In genomic region chr2:133139847-133140533, GRCh38 we compare ENCODE assay signal across 13 cellular contexts.
A peak's percentile ranks its signal among the peaks of the same experiment; 100 is the strongest.
DNase-seq lines count a peak whose midpoint lies in the region; ATAC-seq and TF ChIP-seq lines count a peak whose summit lies in the region.
"Had no signal": no experiment of that assay in that cellular context is flagged by ENCODE, and none has a peak within 500 bp of the region (broad histone marks: within the 10 kb centered on the region; RNA-seq: fewer than 3 reads in every experiment).

No MANE protein-coding gene starts in this region.

- no peaks in the 10 kb centered on the region for H3K36me3 ChIP-seq in mesendoderm (ENCODE audit: control insufficient read depth, insufficient read depth, low read length)
- H3K36me3 ChIP-seq: upper lobe of left lung had no signal

- no peaks in the 10 kb centered on the region for H3K36me3 Mint-ChIP-seq in brain

- ATAC-seq in HG02798 (IDR thresholded peaks at IDR 0.05; ENCODE audit: poor library complexity, unreplicated experiment) = peak; percentile 61
- no peak for ATAC-seq in HG03439 (IDR thresholded peaks at IDR 0.05; ENCODE audit: unreplicated experiment)

- no peak overlapping the region for H3K23ac ChIP-seq in mesendoderm (ENCODE audit: low read length)

- H3K27ac Mint-ChIP-seq in brain = peak overlapping the region in 2 of 5 experiments; percentile 8 to 75

- TF ChIP-seq CTCF in GM12865 (IDR thresholded peaks at IDR 0.05; ENCODE audit: insufficient read depth, low read depth, low read length, missing control alignments) = no peak
- TF ChIP-seq CTCF in brain (conservative IDR thresholded peaks at IDR 0.05) = no peak

- H2BK15ac ChIP-seq in mesendoderm (replicated peaks; ENCODE audit: low read depth) = no peak overlapping the region

- H3K18ac ChIP-seq in mesendoderm (ENCODE audit: low read length) = no peak overlapping the region

- H3K79me2 ChIP-seq in mesendoderm (ENCODE audit: control insufficient read depth, insufficient read depth, low read length) = no peaks in the 10 kb centered on the region

- H3K4me1 ChIP-seq in mesendoderm (ENCODE audit: control insufficient read depth, low read depth, low read length) = no peaks in the 10 kb centered on the region
- H3K4me1 ChIP-seq: upper lobe of left lung had no signal

- no peak overlapping the region for H2BK5ac ChIP-seq in mesendoderm (ENCODE audit: low read length)

- WGBS in mesendoderm (ENCODE audit: extremely low coverage, insufficient coverage, low lambda C conversion rate) = no CpG with 5 or more reads among the region's 4 CpGs

- H3K4me1 Mint-ChIP-seq in brain = peaks cover 29% of the 10 kb centered on the region

- H4K5ac ChIP-seq in mesendoderm (ENCODE audit: low read length) = no peak overlapping the region

- H3K79me1 ChIP-seq in mesendoderm (ENCODE audit: low read length) = no peaks in the 10 kb centered on the region

- H3K27me3 ChIP-seq in mesendoderm (ENCODE audit: insufficient read depth, low read length, poor library complexity) = no peaks in the 10 kb centered on the region
- H3K27me3 ChIP-seq: upper lobe of left lung had no signal

- H3K4me3 ChIP-seq in GM12865 (ENCODE audit: low read depth, low read length) (no peak overlapping the region), mesendoderm (ENCODE audit: low read length) (no peak overlapping the region)
- H3K4me3 ChIP-seq: upper lobe of left lung had no signal

- H2AK5ac ChIP-seq in mesendoderm (ENCODE audit: low read length) = no peak overlapping the region

- no peak overlapping the region for H3K56ac ChIP-seq in mesendoderm (ENCODE audit: low read length)

- H3K4ac ChIP-seq in mesendoderm (ENCODE audit: low read depth, low read length) = no peak overlapping the region

- no peak overlapping the region for H3K4me2 ChIP-seq in mesendoderm (ENCODE audit: low read length)

- no peaks in the 10 kb centered on the region for H3K9me3 Mint-ChIP-seq in brain

- no peak overlapping the region for H3K9ac ChIP-seq in mesendoderm (ENCODE audit: low read length)

- H3K27me3 Mint-ChIP-seq in brain = peaks cover 4% of the 10 kb centered on the region

- DNase-seq in GM12865 (ENCODE audit: low read depth) (peak; percentile 1), mesendoderm (peak; percentile 37), NCI-H1436 treated with DMSO at 0.1 percent for 48 hours (lab: John Stamatoyannopoulos, UW) (no peak), SHP77 (lab: John Stamatoyannopoulos, UW) (no peak), T-helper 9 cell (no peak)
- DNase-seq: activated CD4-positive, alpha-beta T cell treated with anti-CD3 and anti-CD28 coated beads, Interleukin-2, amount 50 U/mL, for 4 hours; kidney; NCI-H1105 treated with DMSO at 0.1 percent for 48 hours; NCI-H524 treated with DMSO at 0.1 percent for 48 hours; upper lobe of left lung had no signal

- no peak overlapping the region for H4K8ac ChIP-seq in mesendoderm (ENCODE audit: low read depth, low read length)

- H3K4me3 Mint-ChIP-seq in brain = peak overlapping the region in 3 of 5 experiments; percentile 3 to 41 (median 31)

- no peak overlapping the region for H2BK120ac ChIP-seq in mesendoderm (ENCODE audit: low read depth, low read length)

- no peak overlapping the region for H3K27ac ChIP-seq in mesendoderm (ENCODE audit: low read depth, low read length)
- H3K27ac ChIP-seq: upper lobe of left lung had no signal

Comparison
In these comparisons a context has a peak if more than half of its experiments do, and no peak if none do; other contexts are left out.
1. DNase-seq: peak in GM12865 (single experiment) and mesendoderm (single experiment); none in NCI-H1436 treated with DMSO at 0.1 percent for 48 hours (single experiment), SHP77 (0 of 2) and T-helper 9 cell (single experiment).